Comparison of ENCODE assay signal across 23 cellular contexts in the genomic region with DNA sequence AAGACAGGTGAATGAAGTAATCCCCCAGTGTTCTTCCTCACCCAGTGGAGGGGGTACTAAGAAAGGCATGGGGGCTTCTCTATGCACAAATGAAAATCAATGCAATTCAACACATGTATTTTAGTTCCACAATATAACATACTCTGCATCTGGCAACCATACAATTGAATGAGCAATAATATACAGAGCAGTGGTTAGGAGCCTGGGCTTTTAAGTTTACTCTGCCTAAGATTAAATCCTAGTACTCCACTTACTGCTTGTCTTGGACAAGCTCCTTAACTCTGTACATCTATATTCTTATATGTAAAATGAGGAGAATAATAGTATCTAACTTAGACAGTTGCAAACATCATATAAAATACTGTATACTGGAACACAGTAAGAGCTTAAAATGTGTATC.
DNase-seq lines count a peak whose midpoint lies in the region; ATAC-seq and TF ChIP-seq lines count a peak whose summit lies in the region.
"Had no signal": no experiment of that assay in that cellular context is flagged by ENCODE, and none has a peak within 500 bp of the region (broad histone marks: within the 10 kb centered on the region; RNA-seq: fewer than 3 reads in every experiment).

No MANE protein-coding gene starts in this region.

- H3K79me2 ChIP-seq in GM23338 (replicated peaks; ENCODE audit: insufficient read depth): no peaks in the 10 kb centered on the region
- H3K79me2 ChIP-seq in PC-3 (ENCODE audit: low read length): no peaks in the 10 kb centered on the region

- peaks cover 35% of the 10 kb centered on the region for H3K4me1 Mint-ChIP-seq in GM23338
- H3K4me1 Mint-ChIP-seq: CD4-positive, alpha-beta memory T cell had no signal

- DNase-seq in GM23338 (ENCODE audit: low spot score) (no peak), PC-3 (no peak), astrocyte of the spinal cord (ENCODE audit: low read depth, low spot score) (peak; percentile 18), mucosa of descending colon (no peak), NCI-H146 treated with DMSO at 0.1 percent for 48 hours (lab: John Stamatoyannopoulos, UW; ENCODE audit: unreplicated experiment) (no peak), HEK293T (ENCODE audit: extremely low spot score) (no peak), superior temporal gyrus (ENCODE audit: extremely low spot score) (no peak)
- no peak for DNase-seq in stimulated activated naive CD4-positive, alpha-beta T cell treated with Interleukin-2 at 50 U/mL for 16 hours (lab: John Stamatoyannopoulos, UW)
- DNase-seq: ACHN; Caco-2; CD4-positive, alpha-beta memory T cell; DMS 273 treated with DMSO at 0.1 percent for 48 hours; MV-4-11; NCI-H1105 treated with DMSO at 0.1 percent for 48 hours; NCI-H1694; NCI-H2081; NCI-H446; NCI-H526; RPMI8226; SHP77 had no signal

- H3K27ac Mint-ChIP-seq in GM23338: no peak overlapping the region
- H3K27ac Mint-ChIP-seq: CD4-positive, alpha-beta memory T cell had no signal

- no peaks in the 10 kb centered on the region for H3K27me3 ChIP-seq in GM23338 (ENCODE audit: insufficient read depth)
- H3K27me3 ChIP-seq in PC-3 (ENCODE audit: low read length): no peaks in the 10 kb centered on the region
- H3K27me3 ChIP-seq: BLaER1 treated with 17β-estradiol and CSF1 and Interleukin-3, amounts not matched to agents 10 nM and 100 nM had no signal

- H3K9me3 ChIP-seq in PC-3 (ENCODE audit: low read length) (no peaks in the 10 kb centered on the region), mucosa of descending colon (no peaks in the 10 kb centered on the region)
- H3K9me3 ChIP-seq: BLaER1 treated with 17β-estradiol and CSF1 and Interleukin-3, amounts not matched to agents 10 nM and 100 nM; Caco-2 had no signal

- no peak overlapping the region for H3K27ac ChIP-seq in GM23338 (ENCODE audit: low read depth)
- no peak overlapping the region for H3K27ac ChIP-seq in PC-3 (ENCODE audit: low read length)
- H3K27ac ChIP-seq: BLaER1 treated with 17β-estradiol and CSF1 and Interleukin-3, amounts not matched to agents 10 nM and 100 nM; HL-60; KMS-11 had no signal

- TF ChIP-seq CTCF in GM23338 (conservative IDR thresholded peaks at IDR 0.05; ENCODE audit: low read depth in 2 of 2) (no peak), PC-3 (conservative IDR thresholded peaks at IDR 0.05; ENCODE audit: low read depth, low read length) (no peak), astrocyte of the spinal cord (IDR thresholded peaks at IDR 0.05; ENCODE audit: low read depth, low read length) (no peak), mucosa of descending colon (IDR thresholded peaks at IDR 0.05) (no peak)

- H3K4me2 ChIP-seq in GM23338: peak overlapping the region; percentile 23
- H3K4me2 ChIP-seq in PC-3 (ENCODE audit: low read length): no peak overlapping the region
- H3K4me2 ChIP-seq: BLaER1 treated with 17β-estradiol and CSF1 and Interleukin-3, amounts not matched to agents 10 nM and 100 nM; KMS-11 had no signal

- no peaks in the 10 kb centered on the region for H4K20me1 ChIP-seq in GM23338 (replicated peaks; ENCODE audit: insufficient read depth)
- H4K20me1 ChIP-seq in PC-3 (ENCODE audit: low read length): no peaks in the 10 kb centered on the region
- H4K20me1 ChIP-seq: BLaER1 treated with 17β-estradiol and CSF1 and Interleukin-3, amounts not matched to agents 10 nM and 100 nM had no signal

- H3K4me3 Mint-ChIP-seq in GM23338: no peak overlapping the region
- H3K4me3 Mint-ChIP-seq: CD4-positive, alpha-beta memory T cell had no signal

- CTCF ChIA-PET in PC-3 (lab: Charles Lee) (interaction anchor here (0.6 to 0.7 kb wide), 2 partner anchors 20 to 117 kb away, joined by 3 read pairs; no protein-coding TSS in a partner anchor), HEK293T (lab: Yijun Ruan, JAX) (interaction anchor here (0.6 kb wide), 1 partner anchor 316 kb away, joined by 3 read pairs; no protein-coding TSS in a partner anchor)

- H3K9me2 ChIP-seq in GM23338 (ENCODE audit: insufficient read depth) (no peaks in the 10 kb centered on the region), PC-3 (replicated peaks; ENCODE audit: low read length) (no peaks in the 10 kb centered on the region)

- H2AFZ ChIP-seq in GM23338 (no peak overlapping the region), PC-3 (ENCODE audit: low read length) (no peak overlapping the region)

- no TSS peak for BruUV-seq in PC-3 (replicated peaks; lab: Mats Ljungman, UMichigan)

- H3K4me1 ChIP-seq in GM23338 (ENCODE audit: insufficient read depth): peaks cover 29% of the 10 kb centered on the region
- H3K4me1 ChIP-seq in PC-3 (ENCODE audit: insufficient read depth, low read length): no peaks in the 10 kb centered on the region
- no peaks in the 10 kb centered on the region for H3K4me1 ChIP-seq in mucosa of descending colon (ENCODE audit: low read depth)
- H3K4me1 ChIP-seq: BLaER1 treated with 17β-estradiol and CSF1 and Interleukin-3, amounts not matched to agents 10 nM and 100 nM had no signal

- ATAC-seq in GM23338 (no peak), PC-3 (peak; percentile 91), mucosa of descending colon (peak; percentile 73)

- H3K4me3 ChIP-seq in GM23338: no peak overlapping the region
- no peak overlapping the region for H3K4me3 ChIP-seq in PC-3 (ENCODE audit: low read length)
- no peak overlapping the region for H3K4me3 ChIP-seq in astrocyte of the spinal cord (ENCODE audit: low read depth, low read length)
- no peak overlapping the region for H3K4me3 ChIP-seq in mucosa of descending colon
- H3K4me3 ChIP-seq: BLaER1 treated with 17β-estradiol and CSF1 and Interleukin-3, amounts not matched to agents 10 nM and 100 nM had no signal

- H3K36me3 Mint-ChIP-seq in GM23338 (ENCODE audit: low read depth): no peaks in the 10 kb centered on the region

- no peaks in the 10 kb centered on the region for H3K36me3 ChIP-seq in GM23338 (ENCODE audit: insufficient read depth)
- H3K36me3 ChIP-seq in PC-3 (ENCODE audit: low read depth, low read length): no peaks in the 10 kb centered on the region
- no peaks in the 10 kb centered on the region for H3K36me3 ChIP-seq in mucosa of descending colon (ENCODE audit: low read depth)
- H3K36me3 ChIP-seq: BLaER1 treated with 17β-estradiol and CSF1 and Interleukin-3, amounts not matched to agents 10 nM and 100 nM had no signal

- in situ Hi-C loops in astrocyte of the spinal cord (cut with HindIII; ENCODE audit: low sequenced_read_pairs): no loop called here

- peaks cover 5% of the 10 kb centered on the region for H3K27me3 Mint-ChIP-seq in GM23338 (ENCODE audit: insufficient read depth, low read depth, poor library complexity)
- H3K27me3 Mint-ChIP-seq: CD4-positive, alpha-beta memory T cell had no signal

- H3F3A ChIP-seq in GM23338 (replicated peaks; ENCODE audit: low read depth) (no peaks in the 10 kb centered on the region), PC-3 (ENCODE audit: low read length, unreplicated experiment) (no peaks in the 10 kb centered on the region)

- POLR2A ChIA-PET in PC-3 (lab: Charles Lee; ENCODE audit: unreplicated experiment) (no interaction called here), HEK293T (lab: Yijun Ruan, JAX) (interaction anchor here (0.7 kb wide), 1 partner anchor 135 kb away, joined by 3 read pairs; no protein-coding TSS in a partner anchor)

- no peak overlapping the region for H3K9ac ChIP-seq in PC-3 (ENCODE audit: low read length)
- H3K9ac ChIP-seq: BLaER1 treated with 17β-estradiol and CSF1 and Interleukin-3, amounts not matched to agents 10 nM and 100 nM; KMS-11 had no signal

- H3K9me3 Mint-ChIP-seq in GM23338: no peaks in the 10 kb centered on the region

- intact Hi-C loops in PC-3 (cut with micrococcal nuclease) (loop anchor here (5.0 to 10.0 kb wide), 4 partner anchors 81 to 607 kb away; no protein-coding TSS in a partner anchor), mucosa of descending colon (cut with DNase I, micrococcal nuclease) (loop anchor here in 1 of 2 donors (10.0 kb wide), 1 partner anchor 337 kb away; the partner anchor contains the start of gene PAPPA)

TF ChIP-seq in GM23338, 12 proteins besides CTCF, POLR2A, EP300 and RAD21 (continues in another document):
- no peak for TF ChIP-seq EZH2phosphoT487 (IDR thresholded peaks at IDR 0.05; ENCODE audit: unreplicated experiment)
- TF ChIP-seq ETS1 (IDR thresholded peaks at IDR 0.05): no peak

TF ChIP-seq in HEK293T, 16 proteins besides CTCF, POLR2A, EP300 and RAD21:
- TF ChIP-seq NFRKB (IDR thresholded peaks at IDR 0.05): no peak
- no peak for TF ChIP-seq ELF4 (IDR thresholded peaks at IDR 0.05)
- TF ChIP-seq FOXA1 (IDR thresholded peaks at IDR 0.05): no peak
- TF ChIP-seq CTBP1 (IDR thresholded peaks at IDR 0.05; ENCODE audit: borderline replicate concordance): no peak
- no peak for TF ChIP-seq ZNF384 (IDR thresholded peaks at IDR 0.05)
- no peak for TF ChIP-seq SUZ12 (IDR thresholded peaks at IDR 0.05)
- TF ChIP-seq HDGF (IDR thresholded peaks at IDR 0.05; ENCODE audit: borderline replicate concordance): no peak
- TF ChIP-seq LEF1 (IDR thresholded peaks at IDR 0.05; ENCODE audit: borderline replicate concordance): no peak
- TF ChIP-seq SP1 (IDR thresholded peaks at IDR 0.05): no peak
- no peak for TF ChIP-seq BHLHE40 (IDR thresholded peaks at IDR 0.05; ENCODE audit: borderline replicate concordance)
- no peak for TF ChIP-seq ARNT (IDR thresholded peaks at IDR 0.05)
- TF ChIP-seq L3MBTL2 (conservative IDR thresholded peaks at IDR 0.05): no peak
- no peak for TF ChIP-seq FOXK2 (IDR thresholded peaks at IDR 0.05)
